15 cellular contexts compared by ENCODE assay signal in genomic region chr1:59368007-59368670, GRCh38.
DNase-seq lines count a peak whose midpoint lies in the region; ATAC-seq and TF ChIP-seq lines count a peak whose summit lies in the region.
"Had no signal": no experiment of that assay in that cellular context is flagged by ENCODE, and none has a peak within 500 bp of the region (broad histone marks: within the 10 kb centered on the region; RNA-seq: fewer than 3 reads in every experiment).

No MANE protein-coding gene starts in this region.

- H3K9me3 Mint-ChIP-seq in neural crest cell, result peaks cover 7% of the 10 kb centered on the region
- H3K9me3 Mint-ChIP-seq: activated T-cell treated with anti-CD3 and anti-CD28 coated beads, Interleukin-2, amount 50 U/mL, for 24 hours had no signal

- no peak for TF ChIP-seq POLR2A in esophagus muscularis mucosa (IDR thresholded peaks at IDR 0.05; ENCODE audit: low read depth)

- H3K4me1 Mint-ChIP-seq in neural crest cell, result peaks cover 16% of the 10 kb centered on the region

- H3K27me3 Mint-ChIP-seq in neural crest cell (ENCODE audit: low read depth), result no peaks in the 10 kb centered on the region
- H3K27me3 Mint-ChIP-seq: activated T-cell treated with anti-CD3 and anti-CD28 coated beads, Interleukin-2, amount 50 U/mL, for 24 hours had no signal

- TF ChIP-seq CTCF in esophagus muscularis mucosa (IDR thresholded peaks at IDR 0.05) (no peak), neural crest cell (conservative IDR thresholded peaks at IDR 0.05) (no peak), tibial artery (IDR thresholded peaks at IDR 0.05) (no peak)

- H3K36me3 ChIP-seq in SJCRH30 (no peaks in the 10 kb centered on the region), esophagus muscularis mucosa (no peaks in the 10 kb centered on the region), tibial artery (no peaks in the 10 kb centered on the region)

- 78% methylated on average over 5 of the region's 5 CpGs for WGBS in esophagus muscularis mucosa

- H3K27ac ChIP-seq in SJCRH30, result peak overlapping the region; percentile 82
- H3K27ac ChIP-seq in esophagus muscularis mucosa (replicated peaks in 1 of 4), result peak overlapping the region in 3 of 4 donors; percentile 31 to 58 (median 50)
- peak overlapping the region; percentile 70 to 75 for H3K27ac ChIP-seq in tibial artery

- intact Hi-C loops in esophagus muscularis mucosa (cut with DNase I) (no loop called here), tibial artery (cut with DNase I; ENCODE audit: low total_unique reads) (no loop called here)

- H3K4me3 Mint-ChIP-seq in neural crest cell, result no peak overlapping the region
- H3K4me3 Mint-ChIP-seq: activated T-cell treated with anti-CD3 and anti-CD28 coated beads, Interleukin-2, amount 50 U/mL, for 24 hours; nephron progenitor cell had no signal

- peak overlapping the region; percentile 79 for H3K27ac Mint-ChIP-seq in neural crest cell (ENCODE audit: unreplicated experiment)
- H3K27ac Mint-ChIP-seq: activated T-cell treated with anti-CD3 and anti-CD28 coated beads, Interleukin-2, amount 50 U/mL, for 24 hours had no signal

- peaks cover 17% of the 10 kb centered on the region for H3K36me3 Mint-ChIP-seq in neural crest cell (ENCODE audit: low read depth)

- TF ChIP-seq EP300 in esophagus muscularis mucosa (IDR thresholded peaks at IDR 0.05), result no peak

- H3K4me3 ChIP-seq in SJCRH30, result no peak overlapping the region
- no peak overlapping the region for H3K4me3 ChIP-seq in esophagus muscularis mucosa
- H3K4me3 ChIP-seq in tibial artery, result no peak overlapping the region

- H3K9me3 ChIP-seq in SJCRH30 (replicated peaks), result peaks cover 32% of the 10 kb centered on the region
- H3K9me3 ChIP-seq in esophagus muscularis mucosa, result no peaks in the 10 kb centered on the region
- no peaks in the 10 kb centered on the region for H3K9me3 ChIP-seq in tibial artery

- H3K27me3 ChIP-seq in SJCRH30 (no peaks in the 10 kb centered on the region), esophagus muscularis mucosa (no peaks in the 10 kb centered on the region), tibial artery (no peaks in the 10 kb centered on the region)

- DNase-seq in SJCRH30 (no peak), esophagus muscularis mucosa (ENCODE audit: extremely low spot score) (no peak), neural crest cell (ENCODE audit: low read depth, low spot score) (no peak), tibial artery (no peak), NCI-H187 treated with DMSO at 0.1 percent for 48 hours (lab: John Stamatoyannopoulos, UW) (no peak), NCI-H1417 treated with DMSO at 0.1 percent for 48 hours (lab: John Stamatoyannopoulos, UW) (no peak)
- no peak for DNase-seq in activated T-cell treated with anti-CD3 and anti-CD28 coated beads, Interleukin-2, amount 50 U/mL, for 1 hour
- DNase-seq: activated CD4-positive, CD25-positive, alpha-beta regulatory T cell treated with anti-CD3 and anti-CD28 coated beads, Interleukin-2, amount 50 U/mL, for 72 hours; activated T-cell treated with anti-CD3 and anti-CD28 coated beads, Interleukin-2, amount 50 U/mL, for 24 hours; effector memory CD4-positive, alpha-beta T cell; NCI-H1105 treated with DMSO at 0.1 percent for 48 hours; stimulated activated CD4-positive, alpha-beta T cell treated with anti-CD3 and anti-CD28 coated beads, Interleukin-12 subunit alpha, Interleukin-12 subunit beta, amount 100 ng/mL, for 4 hours; T-helper 1 cell had no signal

- H3K4me1 ChIP-seq in SJCRH30, result peaks cover 36% of the 10 kb centered on the region
- H3K4me1 ChIP-seq in esophagus muscularis mucosa, result peaks cover 0 to 23% (median 17%) of the 10 kb centered on the region in 4 donors
- H3K4me1 ChIP-seq in tibial artery, result peaks cover 0 to 26% (median 18%) of the 10 kb centered on the region in 4 donors

- no peak for ATAC-seq in GM21723 (IDR thresholded peaks at IDR 0.05; ENCODE audit: unreplicated experiment)
